13 cellular contexts compared by ENCODE assay signal in genomic region chr11:101620026-101620425, GRCh38. TPM values are rescaled to one million over a fixed set of nuclear protein-coding genes. Genes with fewer than 3 reads are reported as not detected.
"Had no signal": no experiment of that assay in that cellular context is flagged by ENCODE, and none has a peak within 500 bp of the region (broad histone marks: within the 10 kb centered on the region; RNA-seq: fewer than 3 reads in every experiment).

No MANE protein-coding gene starts in this region.

- H3K4me1 ChIP-seq: gastrocnemius medialis, left lung had no signal

- H3K4me3 ChIP-seq: gastrocnemius medialis, left lung had no signal

- H3K36me3 Mint-ChIP-seq: activated naive CD4-positive, alpha-beta T cell treated with anti-CD3 and anti-CD28 coated beads, Interleukin-2, amount 50 U/mL, for 24 hours; stimulated activated naive B cell treated with anti-CD40 and anti-IgM and Interleukin-4, amounts not matched to agents 10 μg/mL and 1 μg/mL and 100 μg/mL, for 72 hours had no signal

- H3K27ac ChIP-seq: gastrocnemius medialis, left lung had no signal

- H3K36me3 ChIP-seq: gastrocnemius medialis, left lung had no signal

- H3K9me3 ChIP-seq: gastrocnemius medialis, left lung had no signal

- H3K4me3 Mint-ChIP-seq: activated naive CD4-positive, alpha-beta T cell treated with anti-CD3 and anti-CD28 coated beads, Interleukin-2, amount 50 U/mL, for 24 hours; nephron; stimulated activated naive B cell treated with anti-CD40 and anti-IgM and Interleukin-4, amounts not matched to agents 10 μg/mL and 1 μg/mL and 100 μg/mL, for 72 hours had no signal

- DNase-seq: activated gamma-delta T cell; effector CD4-positive, alpha-beta T cell; gastrocnemius medialis; head of caudate nucleus; kidney; left lung; midbrain; nucleus accumbens; stimulated activated naive B cell treated with anti-CD40 and anti-IgM and Interleukin-4, amounts not matched to agents 10 μg/mL and 1 μg/mL and 100 μg/mL, for 72 hours had no signal

- H3K9me3 Mint-ChIP-seq: activated naive CD4-positive, alpha-beta T cell treated with anti-CD3 and anti-CD28 coated beads, Interleukin-2, amount 50 U/mL, for 24 hours; nephron; stimulated activated naive B cell treated with anti-CD40 and anti-IgM and Interleukin-4, amounts not matched to agents 10 μg/mL and 1 μg/mL and 100 μg/mL, for 72 hours had no signal

- H3K27ac Mint-ChIP-seq: activated naive CD4-positive, alpha-beta T cell treated with anti-CD3 and anti-CD28 coated beads, Interleukin-2, amount 50 U/mL, for 24 hours; nephron; stimulated activated naive B cell treated with anti-CD40 and anti-IgM and Interleukin-4, amounts not matched to agents 10 μg/mL and 1 μg/mL and 100 μg/mL, for 72 hours had no signal

- H3K27me3 ChIP-seq: gastrocnemius medialis, left lung had no signal

- ATAC-seq: activated CD4-positive, CD25-positive, alpha-beta regulatory T cell treated with anti-CD3 and anti-CD28 coated beads, Interleukin-2, amount 50 U/mL, for 24 hours; gastrocnemius medialis; left lung; stimulated activated naive B cell treated with anti-CD40 and anti-IgM and Interleukin-4, amounts not matched to agents 10 μg/mL and 1 μg/mL and 100 μg/mL, for 72 hours had no signal

- H3K27me3 Mint-ChIP-seq: activated naive CD4-positive, alpha-beta T cell treated with anti-CD3 and anti-CD28 coated beads, Interleukin-2, amount 50 U/mL, for 24 hours; stimulated activated naive B cell treated with anti-CD40 and anti-IgM and Interleukin-4, amounts not matched to agents 10 μg/mL and 1 μg/mL and 100 μg/mL, for 72 hours had no signal

- H3K4me1 Mint-ChIP-seq: activated naive CD4-positive, alpha-beta T cell treated with anti-CD3 and anti-CD28 coated beads, Interleukin-2, amount 50 U/mL, for 24 hours; nephron; stimulated activated naive B cell treated with anti-CD40 and anti-IgM and Interleukin-4, amounts not matched to agents 10 μg/mL and 1 μg/mL and 100 μg/mL, for 72 hours had no signal

RNA-seq across cellular contexts. Expression of gene TRPC6, which starts 36.2 kb away (rescaled TPM):
- total RNA-seq: activated CD8-positive, alpha-beta memory T cell treated with anti-CD3 and anti-CD28 coated beads for 36 hours had no signal
